9 cellular contexts compared by ENCODE assay signal in genomic region chr5:64811050-64811640, GRCh38. TPM values are rescaled to one million over a fixed set of nuclear protein-coding genes. Genes with fewer than 3 reads are reported as not detected.
DNase-seq lines count a peak whose midpoint lies in the region; ATAC-seq and TF ChIP-seq lines count a peak whose summit lies in the region.
"Had no signal": no experiment of that assay in that cellular context is flagged by ENCODE, and none has a peak within 500 bp of the region (broad histone marks: within the 10 kb centered on the region; RNA-seq: fewer than 3 reads in every experiment).

No MANE protein-coding gene starts in this region.

- no peaks in the 10 kb centered on the region for H3K27me3 Mint-ChIP-seq in activated CD4-positive, alpha-beta T cell treated with anti-CD3 and anti-CD28 coated beads, Interleukin-2, amount 10 ng/mL, durations not matched to agents 24 days and 14 days
- H3K27me3 Mint-ChIP-seq: central memory CD8-positive, alpha-beta T cell had no signal

- H3K9me3 ChIP-seq in left lung, result no peaks in the 10 kb centered on the region
- H3K9me3 ChIP-seq in vagina, result no peaks in the 10 kb centered on the region

- no peak for TF ChIP-seq POLR2A in vagina (IDR thresholded peaks at IDR 0.05)

- H3K27ac Mint-ChIP-seq in activated CD4-positive, alpha-beta T cell treated with anti-CD3 and anti-CD28 coated beads, Interleukin-2, amount 10 ng/mL, durations not matched to agents 24 days and 14 days, result no peak overlapping the region

- no peak overlapping the region for H3K4me3 Mint-ChIP-seq in activated CD4-positive, alpha-beta T cell treated with anti-CD3 and anti-CD28 coated beads, Interleukin-2, amount 10 ng/mL, durations not matched to agents 24 days and 14 days
- H3K4me3 Mint-ChIP-seq: central memory CD8-positive, alpha-beta T cell had no signal

- peak; percentile 53 to 61 for TF ChIP-seq CTCF in left lung (IDR thresholded peaks at IDR 0.05)
- peak; percentile 34 to 52 (median 44) for TF ChIP-seq CTCF in vagina (IDR thresholded peaks at IDR 0.05)

- DNase-seq in activated CD4-positive, alpha-beta T cell treated with anti-CD3 and anti-CD28 coated beads, Interleukin-2, amount 10 ng/mL, durations not matched to agents 24 days and 14 days, result peak; percentile 73
- DNase-seq in activated CD4-positive, alpha-beta T cell treated with anti-CD3 and anti-CD28 coated beads, Interleukin-2, amount 50 U/mL, for 1 hour, result no peak
- DNase-seq in NOMO-1 treated with DMSO at 0.1 percent for 48 hours (lab: John Stamatoyannopoulos, UW; ENCODE audit: unreplicated experiment) (peak; percentile 24), cerebellum (ENCODE audit: low spot score) (peak; percentile 25), left lung (no peak), vagina (ENCODE audit: extremely low spot score in 2 of 2) (no peak)

- H3K4me3 ChIP-seq in left lung (no peak overlapping the region), vagina (no peak overlapping the region)

- H3K36me3 ChIP-seq in left lung, result peaks cover 0 to 10% of the 10 kb centered on the region in 2 donors
- peaks cover 0 to 15% of the 10 kb centered on the region in 2 donors for H3K36me3 ChIP-seq in vagina

- H3K9me3 Mint-ChIP-seq in activated CD4-positive, alpha-beta T cell treated with anti-CD3 and anti-CD28 coated beads, Interleukin-2, amount 10 ng/mL, durations not matched to agents 24 days and 14 days, result no peaks in the 10 kb centered on the region
- H3K9me3 Mint-ChIP-seq: central memory CD8-positive, alpha-beta T cell had no signal

- ATAC-seq in HG02938 (IDR thresholded peaks at IDR 0.05; ENCODE audit: unreplicated experiment) (peak; percentile 40), left lung (peak; percentile 45), HG02981 (IDR thresholded peaks at IDR 0.05; ENCODE audit: unreplicated experiment) (no peak)

- no peaks in the 10 kb centered on the region for H3K4me1 ChIP-seq in left lung
- H3K4me1 ChIP-seq in vagina, result no peaks in the 10 kb centered on the region

- intact Hi-C loops in activated CD4-positive, alpha-beta T cell treated with anti-CD3 and anti-CD28 coated beads, Interleukin-2, amount 10 ng/mL, durations not matched to agents 24 days and 14 days (cut with micrococcal nuclease), result loop anchor here (1.0 to 10.0 kb wide), 4 partner anchors 226 to 751 kb away; partner anchors contain the start of genes CENPK and PPWD1
- intact Hi-C loops in left lung (cut with DNase I), result no loop called here
- intact Hi-C loops in vagina (cut with DNase I), result loop anchor here (10.0 kb wide), 1 partner anchor 674 kb away; the partner anchor contains the start of gene ADAMTS6

- peaks cover 1% of the 10 kb centered on the region for H3K4me1 Mint-ChIP-seq in activated CD4-positive, alpha-beta T cell treated with anti-CD3 and anti-CD28 coated beads, Interleukin-2, amount 10 ng/mL, durations not matched to agents 24 days and 14 days
- H3K4me1 Mint-ChIP-seq: central memory CD8-positive, alpha-beta T cell had no signal

- H3K36me3 Mint-ChIP-seq in activated CD4-positive, alpha-beta T cell treated with anti-CD3 and anti-CD28 coated beads, Interleukin-2, amount 10 ng/mL, durations not matched to agents 24 days and 14 days (ENCODE audit: low read depth), result peaks cover 6% of the 10 kb centered on the region

- H3K27me3 ChIP-seq in left lung, result no peaks in the 10 kb centered on the region
- H3K27me3 ChIP-seq in vagina, result no peaks in the 10 kb centered on the region

- H3K27ac ChIP-seq in left lung (no peak overlapping the region), vagina (no peak overlapping the region)

RNA-seq across cellular contexts. Expression of gene CWC27, which starts 42.4 kb away (rescaled TPM):
- total RNA-seq in activated CD4-positive, alpha-beta T cell treated with anti-CD3 and anti-CD28 coated beads, Interleukin-2, amount 10 ng/mL, durations not matched to agents 24 days and 14 days, result 31.8 and 32.4 TPM in 2 replicates
- total RNA-seq in cerebellum, result 30.7 TPM
- total RNA-seq in left lung, result 10 to 100 TPM; 14.3 to 16.4 TPM
- total RNA-seq in vagina, result 19.2 TPM

RNA-seq across cellular contexts. Expression of gene SREK1IP1, which starts 42.7 kb away (rescaled TPM):
- 31.1 and 34.8 TPM in 2 replicates for total RNA-seq in activated CD4-positive, alpha-beta T cell treated with anti-CD3 and anti-CD28 coated beads, Interleukin-2, amount 10 ng/mL, durations not matched to agents 24 days and 14 days
- total RNA-seq in cerebellum, result 20.6 TPM
- 10 to 100 TPM; 17.1 to 18.2 TPM for total RNA-seq in left lung
- total RNA-seq in vagina, result 6.6 TPM

Comparison
In these comparisons a context has a peak if more than half of its experiments do, and no peak if none do; other contexts are left out.
1. DNase-seq: peak in activated CD4-positive, alpha-beta T cell treated with anti-CD3 and anti-CD28 coated beads, Interleukin-2, amount 10 ng/mL, durations not matched to agents 24 days and 14 days (single experiment), NOMO-1 treated with DMSO at 0.1 percent for 48 hours (single experiment) and cerebellum (single experiment); none in activated CD4-positive, alpha-beta T cell treated with anti-CD3 and anti-CD28 coated beads, Interleukin-2, amount 50 U/mL, for 1 hour (single experiment), left lung (0 of 2) and vagina (0 of 2).
2. intact Hi-C loops: an anchor here in activated CD4-positive, alpha-beta T cell treated with anti-CD3 and anti-CD28 coated beads, Interleukin-2, amount 10 ng/mL, durations not matched to agents 24 days and 14 days (1.0 to 10.0 kb wide) and vagina (10.0 kb wide); none called in left lung.